In the genomic region with DNA sequence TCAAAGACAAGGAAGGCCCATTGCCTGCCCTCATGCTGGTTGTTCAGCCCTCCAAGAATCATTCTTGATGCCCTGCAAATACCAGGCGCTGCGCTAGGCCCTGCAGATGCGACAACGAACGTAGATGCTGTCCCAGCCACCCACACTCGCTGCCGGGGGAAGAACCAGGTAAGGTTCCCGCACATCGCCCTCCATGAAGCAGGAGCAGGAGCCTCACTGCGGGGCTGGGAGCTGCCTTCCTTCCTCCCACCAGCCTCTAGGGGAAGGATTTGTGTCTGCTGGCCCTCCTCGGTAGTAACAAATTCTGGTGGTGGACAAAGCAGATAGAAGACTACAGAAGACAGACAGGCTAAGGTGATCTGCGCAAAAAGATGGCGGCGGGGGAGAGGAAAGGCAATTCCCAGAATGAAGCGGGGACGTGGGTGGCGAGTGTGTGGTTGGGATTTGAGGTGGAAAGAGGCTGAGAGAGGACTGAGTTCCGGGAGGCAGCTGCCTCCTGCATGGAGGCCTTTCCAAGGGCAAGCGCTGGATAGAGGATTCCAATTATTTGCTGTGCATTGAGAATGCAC, we compare ENCODE assay signal across 30 cellular contexts. TPM values are rescaled to one million over a fixed set of nuclear protein-coding genes. Genes with fewer than 3 reads are reported as not detected.
DNase-seq lines count a peak whose midpoint lies in the region; ATAC-seq and TF ChIP-seq lines count a peak whose summit lies in the region.
"Had no signal": no experiment of that assay in that cellular context is flagged by ENCODE, and none has a peak within 500 bp of the region (broad histone marks: within the 10 kb centered on the region; RNA-seq: fewer than 3 reads in every experiment).

No MANE protein-coding gene starts in this region.

- no peak for ATAC-seq in activated CD8-positive, alpha-beta T cell treated with anti-CD3 and anti-CD28 coated beads, Interleukin-2, amount 10 ng/mL, durations not matched to agents 7 days and 5 days
- ATAC-seq: body of pancreas, esophagus mucosa had no signal

- peaks cover 22% of the 10 kb centered on the region for H3K4me1 Mint-ChIP-seq in activated CD4-positive, alpha-beta T cell treated with anti-CD3 and anti-CD28 coated beads, Interleukin-2, amount 10 ng/mL, durations not matched to agents 7 days and 5 days
- H3K4me1 Mint-ChIP-seq in activated CD8-positive, alpha-beta T cell treated with anti-CD3 and anti-CD28 coated beads, Interleukin-2, amount 10 ng/mL, durations not matched to agents 7 days and 5 days (ENCODE audit: low read depth), result peaks cover 54% of the 10 kb centered on the region
- peaks cover 40% of the 10 kb centered on the region for H3K4me1 Mint-ChIP-seq in nephron progenitor cell
- H3K4me1 Mint-ChIP-seq: nephron had no signal

- H3K4me3 ChIP-seq in GM12864 (ENCODE audit: low read depth, low read length) (peak overlapping the region; percentile 73), tibial artery (no peak overlapping the region)
- H3K4me3 ChIP-seq: body of pancreas, GM23248, left ventricle myocardium inferior had no signal

- TF ChIP-seq CTCF in GM12864 (IDR thresholded peaks at IDR 0.05; ENCODE audit: low read depth, low read length, missing control alignments), result no peak
- no peak for TF ChIP-seq CTCF in nephron progenitor cell (IDR thresholded peaks at IDR 0.05)
- no peak for TF ChIP-seq CTCF in tibial artery (IDR thresholded peaks at IDR 0.05)

- CTCF ChIA-PET in activated CD4-positive, alpha-beta T cell treated with anti-CD3 and anti-CD28 coated beads, Interleukin-2, amount 10 ng/mL, durations not matched to agents 7 days and 5 days (lab: Charles Lee), result interaction anchor here (1.2 kb wide), 1 partner anchor 15 kb away, joined by 3 read pairs; no protein-coding TSS in a partner anchor
- CTCF ChIA-PET in activated CD8-positive, alpha-beta T cell treated with anti-CD3 and anti-CD28 coated beads, Interleukin-2, amount 10 ng/mL, durations not matched to agents 7 days and 5 days (lab: Charles Lee), result interaction anchor here (1.1 kb wide), 1 partner anchor 10 kb away, joined by 3 read pairs; no protein-coding TSS in a partner anchor

- peak overlapping the region; percentile 47 for H3K27ac Mint-ChIP-seq in activated CD4-positive, alpha-beta T cell treated with anti-CD3 and anti-CD28 coated beads, Interleukin-2, amount 10 ng/mL, durations not matched to agents 7 days and 5 days
- peak overlapping the region; percentile 0 for H3K27ac Mint-ChIP-seq in activated CD8-positive, alpha-beta T cell treated with anti-CD3 and anti-CD28 coated beads, Interleukin-2, amount 10 ng/mL, durations not matched to agents 7 days and 5 days
- peak overlapping the region; percentile 68 for H3K27ac Mint-ChIP-seq in nephron progenitor cell
- H3K27ac Mint-ChIP-seq: CD8-positive, alpha-beta T cell; nephron; T-helper 17 cell had no signal

- H3K9me3 Mint-ChIP-seq in activated CD4-positive, alpha-beta T cell treated with anti-CD3 and anti-CD28 coated beads, Interleukin-2, amount 10 ng/mL, durations not matched to agents 7 days and 5 days, result no peaks in the 10 kb centered on the region
- H3K9me3 Mint-ChIP-seq in activated CD8-positive, alpha-beta T cell treated with anti-CD3 and anti-CD28 coated beads, Interleukin-2, amount 10 ng/mL, durations not matched to agents 7 days and 5 days (ENCODE audit: insufficient read depth), result no peaks in the 10 kb centered on the region
- H3K9me3 Mint-ChIP-seq in nephron progenitor cell, result no peaks in the 10 kb centered on the region
- H3K9me3 Mint-ChIP-seq: CD8-positive, alpha-beta T cell; nephron had no signal

- intact Hi-C loops in tibial artery (cut with DNase I; ENCODE audit: low total_unique reads), result no loop called here

- H3K27me3 ChIP-seq in tibial artery, result peaks cover 0 to 4% of the 10 kb centered on the region in 2 donors
- H3K27me3 ChIP-seq: body of pancreas had no signal

- peak overlapping the region; percentile 37 for H3K4me3 Mint-ChIP-seq in activated CD4-positive, alpha-beta T cell treated with anti-CD3 and anti-CD28 coated beads, Interleukin-2, amount 10 ng/mL, durations not matched to agents 7 days and 5 days
- peak overlapping the region; percentile 54 for H3K4me3 Mint-ChIP-seq in activated CD8-positive, alpha-beta T cell treated with anti-CD3 and anti-CD28 coated beads, Interleukin-2, amount 10 ng/mL, durations not matched to agents 7 days and 5 days
- H3K4me3 Mint-ChIP-seq in nephron progenitor cell, result no peak overlapping the region
- H3K4me3 Mint-ChIP-seq: CD8-positive, alpha-beta T cell; nephron; T-helper 17 cell had no signal

- H3K36me3 Mint-ChIP-seq in activated CD4-positive, alpha-beta T cell treated with anti-CD3 and anti-CD28 coated beads, Interleukin-2, amount 10 ng/mL, durations not matched to agents 7 days and 5 days (ENCODE audit: low read depth), result no peaks in the 10 kb centered on the region
- H3K36me3 Mint-ChIP-seq in activated CD8-positive, alpha-beta T cell treated with anti-CD3 and anti-CD28 coated beads, Interleukin-2, amount 10 ng/mL, durations not matched to agents 7 days and 5 days (ENCODE audit: low read depth), result no peaks in the 10 kb centered on the region
- no peaks in the 10 kb centered on the region for H3K36me3 Mint-ChIP-seq in nephron progenitor cell (ENCODE audit: low read depth)
- H3K36me3 Mint-ChIP-seq: CD8-positive, alpha-beta T cell had no signal

- H3K36me3 ChIP-seq in tibial artery, result no peaks in the 10 kb centered on the region
- H3K36me3 ChIP-seq: left ventricle myocardium inferior had no signal

- no peak for DNase-seq in activated CD4-positive, alpha-beta T cell treated with anti-CD3 and anti-CD28 coated beads, Interleukin-2, amount 10 ng/mL, durations not matched to agents 7 days and 5 days
- DNase-seq in activated CD4-positive, alpha-beta T cell treated with anti-CD3 and anti-CD28 coated beads for 4 hours, result no peak
- no peak for DNase-seq in GM12864 (ENCODE audit: low read depth)
- DNase-seq in activated CD8-positive, alpha-beta T cell treated with anti-CD3 and anti-CD28 coated beads, Interleukin-2, amount 10 ng/mL, durations not matched to agents 7 days and 5 days, result no peak
- no peak for DNase-seq in nephron progenitor cell
- DNase-seq in tibial artery, result no peak
- no peak for DNase-seq in NCI-H2081 treated with DMSO at 0.1 percent for 48 hours (lab: John Stamatoyannopoulos, UW)
- no peak for DNase-seq in SKM-1 (lab: John Stamatoyannopoulos, UW; ENCODE audit: unreplicated experiment)
- DNase-seq: 8988T; activated CD4-positive, alpha-beta T cell treated with anti-CD3 and anti-CD28 coated beads, Interleukin-2, amount 50 U/mL, for 4 hours; body of pancreas; DMS153; effector CD4-positive, alpha-beta T cell; GDM1; GM23248; hippocampal formation; IMR-90; left ventricle myocardium inferior; midbrain; NCI-H1105 treated with DMSO at 0.1 percent for 48 hours; NCI-H2081; NCI-H446; T-helper 17 cell had no signal

- no peak overlapping the region for H3K27ac ChIP-seq in tibial artery
- H3K27ac ChIP-seq: body of pancreas, GM23248, left ventricle myocardium inferior had no signal

- no peaks in the 10 kb centered on the region for H3K27me3 Mint-ChIP-seq in activated CD4-positive, alpha-beta T cell treated with anti-CD3 and anti-CD28 coated beads, Interleukin-2, amount 10 ng/mL, durations not matched to agents 7 days and 5 days
- no peaks in the 10 kb centered on the region for H3K27me3 Mint-ChIP-seq in activated CD8-positive, alpha-beta T cell treated with anti-CD3 and anti-CD28 coated beads, Interleukin-2, amount 10 ng/mL, durations not matched to agents 7 days and 5 days (ENCODE audit: low read depth)
- H3K27me3 Mint-ChIP-seq in nephron progenitor cell (ENCODE audit: low read depth, poor library complexity), result peaks cover 4% of the 10 kb centered on the region

- peaks cover 0 to 4% (median 0%) of the 10 kb centered on the region in 4 donors for H3K4me1 ChIP-seq in tibial artery
- H3K4me1 ChIP-seq: body of pancreas, left ventricle myocardium inferior had no signal

- H3K9me3 ChIP-seq in tibial artery, result no peaks in the 10 kb centered on the region
- H3K9me3 ChIP-seq: body of pancreas, left ventricle myocardium inferior had no signal

- POLR2A ChIA-PET in activated CD4-positive, alpha-beta T cell treated with anti-CD3 and anti-CD28 coated beads, Interleukin-2, amount 10 ng/mL, durations not matched to agents 7 days and 5 days (lab: Charles Lee), result no interaction called here
- POLR2A ChIA-PET in activated CD8-positive, alpha-beta T cell treated with anti-CD3 and anti-CD28 coated beads, Interleukin-2, amount 10 ng/mL, durations not matched to agents 7 days and 5 days (lab: Charles Lee), result no interaction called here

RNA-seq across cellular contexts. Expression of a gene that starts 19.8 kb away (rescaled TPM):
- total RNA-seq in activated CD4-positive, alpha-beta T cell treated with anti-CD3 and anti-CD28 coated beads, Interleukin-2, amount 10 ng/mL, durations not matched to agents 7 days and 5 days, result 1 to 10 TPM; 9.2 to 9.4 TPM
- 10 to 100 TPM; 12.3 to 12.5 TPM for total RNA-seq in activated CD8-positive, alpha-beta T cell treated with anti-CD3 and anti-CD28 coated beads, Interleukin-2, amount 10 ng/mL, durations not matched to agents 7 days and 5 days
- total RNA-seq: body of pancreas, chondrocyte, frontal cortex, GM23248, IMR-90, left ventricle myocardium inferior, temporal lobe had no signal

RNA-seq across cellular contexts. Expression of a gene that starts 51.0 kb away (rescaled TPM):
- under 1 TPM in 1 of 2 experiments, not detected in 1; 0.71 TPM for total RNA-seq in activated CD4-positive, alpha-beta T cell treated with anti-CD3 and anti-CD28 coated beads, Interleukin-2, amount 10 ng/mL, durations not matched to agents 7 days and 5 days
- under 1 TPM in 1 of 2 experiments, not detected in 1; 0.29 TPM for total RNA-seq in activated CD8-positive, alpha-beta T cell treated with anti-CD3 and anti-CD28 coated beads, Interleukin-2, amount 10 ng/mL, durations not matched to agents 7 days and 5 days
- total RNA-seq: body of pancreas; CD8-positive, alpha-beta T cell; chondrocyte; esophagus mucosa; frontal cortex; GM23248; IMR-90; left ventricle myocardium inferior; posterior vena cava; T-helper 17 cell; temporal lobe had no signal

Comparison
In these comparisons a context has a peak if more than half of its experiments do, and no peak if none do; other contexts are left out.
1. H3K27ac Mint-ChIP-seq: peak in every context shown above with its lines; median percentile 68 in nephron progenitor cell; 47 in activated CD4-positive, alpha-beta T cell treated with anti-CD3 and anti-CD28 coated beads, Interleukin-2, amount 10 ng/mL, durations not matched to agents 7 days and 5 days; 0 in activated CD8-positive, alpha-beta T cell treated with anti-CD3 and anti-CD28 coated beads, Interleukin-2, amount 10 ng/mL, durations not matched to agents 7 days and 5 days.